ENCODE assay signal across 20 cellular contexts in genomic region chr4:40479378-40479777, GRCh38.
"Had no signal": no experiment of that assay in that cellular context is flagged by ENCODE, and none has a peak within 500 bp of the region (broad histone marks: within the 10 kb centered on the region; RNA-seq: fewer than 3 reads in every experiment).

No MANE protein-coding gene starts in this region.

- DNase-seq: dorsolateral prefrontal cortex; effector CD4-positive, alpha-beta T cell; foreskin fibroblast; gastrocnemius medialis; head of caudate nucleus; kidney; left cardiac atrium; left lung; mesenchymal stem cell; mucosa of descending colon; naive B cell; pancreas; right lobe of liver; small intestine; stimulated activated CD4-positive, alpha-beta T cell treated with anti-CD3 and anti-CD28 coated beads, Interleukin-15, amount 100 ng/mL, for 24 hours; stimulated activated CD4-positive, alpha-beta T cell treated with anti-CD3 and anti-CD28 coated beads, Interleukin-2, amount 100 ng/mL, for 48 hours; stimulated activated naive B cell treated with anti-CD40 and anti-IgM and Interleukin-4, amounts not matched to agents 10 μg/mL and 1 μg/mL and 100 μg/mL, for 72 hours; transverse colon had no signal

- H3K4me3 ChIP-seq: dorsolateral prefrontal cortex, gastrocnemius medialis, left lung, mucosa of descending colon, pancreas, right lobe of liver, thoracic aorta, transverse colon, vagina had no signal
